ENCODE assay signal across 1 cellular context in genomic region chr7:128777156-128778123, GRCh38.
TF ChIP-seq lines count a peak whose summit lies in the region.

No MANE protein-coding gene starts in this region.

TF ChIP-seq in GM12878, 131 proteins besides CTCF, POLR2A, EP300 and RAD21:
- TF ChIP-seq CBX5 (IDR thresholded peaks at IDR 0.05; ENCODE audit: low read depth) (no peak), JUNB (IDR thresholded peaks at IDR 0.05) (peak; percentile 42; the same call in 1 of the 2 replicates)
